Comparison of ENCODE assay signal across 1 cellular context in genomic region chr9:98791147-98792095, GRCh38.
TF ChIP-seq lines count a peak whose summit lies in the region.

No MANE protein-coding gene starts in this region.

TF ChIP-seq in HEK293, 187 proteins besides CTCF, POLR2A, EP300 and RAD21 (continued from another document and continues in another):
- TF ChIP-seq PRDM4 (tag by site-specific recombination; IDR thresholded peaks at IDR 0.05) (no peak), GLI4 (tag by site-specific recombination; IDR thresholded peaks at IDR 0.05) (no peak), ZNF76 (tag by site-specific recombination; IDR thresholded peaks at IDR 0.05; ENCODE audit: borderline replicate concordance, low read depth) (no peak), ZNF692 (tag by site-specific recombination; IDR thresholded peaks at IDR 0.05) (peak; percentile 47; the same call in 1 of the 2 replicates), ZNF658 (tag by site-specific recombination; IDR thresholded peaks at IDR 0.05) (no peak), ZNF112 (tag by site-specific recombination; IDR thresholded peaks at IDR 0.05) (no peak), ZNF404 (tag by site-specific recombination; IDR thresholded peaks at IDR 0.05) (no peak), SP3 (tag by site-specific recombination; IDR thresholded peaks at IDR 0.05) (peak; percentile 54), SCRT2 (tag by site-specific recombination; IDR thresholded peaks at IDR 0.05) (no peak), GLIS2 (tag by site-specific recombination; IDR thresholded peaks at IDR 0.05) (no peak), ZNF571 (tag by site-specific recombination; IDR thresholded peaks at IDR 0.05) (no peak), ZNF132 (tag by site-specific recombination; IDR thresholded peaks at IDR 0.05; ENCODE audit: borderline replicate concordance) (no peak), ZNF239 (tag by site-specific recombination; IDR thresholded peaks at IDR 0.05) (no peak), ZNF19 (tag by site-specific recombination; IDR thresholded peaks at IDR 0.05; ENCODE audit: low read depth) (no peak), ZNF311 (tag by site-specific recombination; IDR thresholded peaks at IDR 0.05; ENCODE audit: borderline replicate concordance) (no peak), SCRT1 (tag by site-specific recombination; IDR thresholded peaks at IDR 0.05; ENCODE audit: borderline replicate concordance) (no peak), ZNF324 (tag by site-specific recombination; IDR thresholded peaks at IDR 0.05) (0 out of 2 replicates have a peak, but pooled peaks have one; percentile 42), MEIS1 (CRISPR knock-in tag; IDR thresholded peaks at IDR 0.05; ENCODE audit: borderline replicate concordance) (no peak), ZNF2 (tag by site-specific recombination; IDR thresholded peaks at IDR 0.05) (0 out of 2 replicates have a peak, but pooled peaks have one; percentile 49), ZSCAN4 (tag by site-specific recombination; IDR thresholded peaks at IDR 0.05) (no peak), ZNF654 (tag by site-specific recombination; IDR thresholded peaks at IDR 0.05; ENCODE audit: low read depth) (peak; percentile 43), ZNF596 (tag by site-specific recombination; IDR thresholded peaks at IDR 0.05) (no peak), REPIN1 (tag by site-specific recombination; IDR thresholded peaks at IDR 0.05; ENCODE audit: low read depth) (no peak), SP7 (tag by site-specific recombination; IDR thresholded peaks at IDR 0.05) (0 out of 2 replicates have a peak, but pooled peaks have one; percentile 30), ZNF560 (tag by site-specific recombination; IDR thresholded peaks at IDR 0.05; ENCODE audit: borderline replicate concordance) (no peak), HOXA7 (CRISPR knock-in tag; IDR thresholded peaks at IDR 0.05; ENCODE audit: borderline replicate concordance) (no peak), ZNF280C (tag by site-specific recombination; IDR thresholded peaks at IDR 0.05) (no peak), ZNF830 (tag by site-specific recombination; IDR thresholded peaks at IDR 0.05; ENCODE audit: low read depth) (no peak), ZNF10 (tag by site-specific recombination; IDR thresholded peaks at IDR 0.05) (no peak), ZNF623 (tag by site-specific recombination; IDR thresholded peaks at IDR 0.05) (no peak), RBAK (tag by site-specific recombination; IDR thresholded peaks at IDR 0.05) (no peak), ZNF433 (tag by site-specific recombination; IDR thresholded peaks at IDR 0.05; ENCODE audit: low read depth) (no peak), GLI2 (tag by site-specific recombination; IDR thresholded peaks at IDR 0.05; ENCODE audit: borderline replicate concordance, low read depth) (no peak), ZNF341 (tag by site-specific recombination; IDR thresholded peaks at IDR 0.05; ENCODE audit: low read depth) (no peak), SETDB1 (IDR thresholded peaks at IDR 0.05; ENCODE audit: insufficient read length, low read length) (no peak), ZNF777 (tag by site-specific recombination; IDR thresholded peaks at IDR 0.05; ENCODE audit: borderline replicate concordance) (no peak), ZNF211 (tag by site-specific recombination; IDR thresholded peaks at IDR 0.05; ENCODE audit: low read depth) (no peak), ZNF837 (tag by site-specific recombination; IDR thresholded peaks at IDR 0.05) (no peak), ZNF16 (tag by site-specific recombination; IDR thresholded peaks at IDR 0.05; ENCODE audit: low read depth) (no peak), ZNF24 (tag by site-specific recombination; IDR thresholded peaks at IDR 0.05) (no peak), KLF8 (tag by site-specific recombination; IDR thresholded peaks at IDR 0.05) (peak; percentile 59; the same call in 1 of the 2 replicates), HOXC10 (CRISPR knock-in tag; IDR thresholded peaks at IDR 0.05) (no peak), ZFP3 (tag by site-specific recombination; IDR thresholded peaks at IDR 0.05; ENCODE audit: low read depth) (no peak), ZNF280D (tag by site-specific recombination; IDR thresholded peaks at IDR 0.05) (no peak), MYNN (tag by site-specific recombination; IDR thresholded peaks at IDR 0.05; ENCODE audit: borderline replicate concordance) (no peak), ZNF776 (tag by site-specific recombination; IDR thresholded peaks at IDR 0.05; ENCODE audit: borderline replicate concordance) (no peak), ZNF513 (tag by site-specific recombination; IDR thresholded peaks at IDR 0.05) (no peak), ZNF501 (tag by site-specific recombination; IDR thresholded peaks at IDR 0.05) (no peak), ZNF518A (tag by site-specific recombination; conservative IDR thresholded peaks at IDR 0.05; ENCODE audit: low read depth) (no peak), YY2 (tag by site-specific recombination; IDR thresholded peaks at IDR 0.05) (no peak)
